3 cellular contexts compared by ENCODE assay signal in the genomic region with DNA sequence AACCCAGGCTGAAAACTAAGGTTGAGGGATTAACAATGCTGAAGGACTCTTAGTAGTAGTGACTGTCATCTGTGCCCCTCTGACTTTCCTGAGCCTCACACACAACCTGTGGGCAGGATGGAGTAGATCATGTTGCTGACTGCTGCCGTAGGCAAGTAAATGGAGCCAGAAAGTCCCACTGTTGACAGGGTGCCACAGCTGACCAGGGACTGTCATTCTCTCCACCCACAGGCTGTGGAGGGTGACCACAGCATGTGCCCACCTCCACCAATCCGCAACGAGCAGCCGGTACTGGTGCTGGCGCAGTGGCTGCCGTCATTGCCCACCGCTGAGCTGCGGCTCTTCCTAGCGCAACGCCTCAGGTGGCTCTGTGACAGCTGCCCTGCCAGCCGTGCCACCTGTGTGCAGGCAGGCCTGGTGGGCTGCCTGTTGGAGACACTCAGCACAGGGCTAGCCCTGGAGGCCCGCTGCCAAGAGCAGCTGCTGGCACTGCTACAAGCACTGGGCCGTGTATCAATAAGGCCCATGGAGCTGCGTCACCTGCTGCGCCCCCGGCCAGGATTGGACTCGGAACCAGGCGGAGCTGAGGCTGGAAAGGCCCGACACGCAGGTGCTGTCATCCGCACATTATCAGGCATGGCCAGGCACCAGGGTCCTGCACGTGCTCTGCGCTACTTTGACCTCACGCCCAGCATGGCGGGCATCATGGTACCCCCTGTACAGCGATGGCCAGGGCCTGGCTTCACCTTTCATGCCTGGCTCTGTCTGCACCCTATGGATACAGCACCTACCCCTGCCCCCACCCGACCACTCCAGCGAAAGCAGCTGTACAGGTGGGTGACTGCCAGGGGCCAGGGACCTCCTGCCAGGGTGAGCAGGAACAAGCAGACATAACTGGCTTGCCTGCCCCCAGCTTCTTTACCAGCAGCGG.
TF ChIP-seq lines count a peak whose summit lies in the region.

No MANE protein-coding gene starts in this region.

TF ChIP-seq in SK-N-SH, 30 proteins besides CTCF, POLR2A, EP300 and RAD21:
- TF ChIP-seq CHD2 (IDR thresholded peaks at IDR 0.05; ENCODE audit: low read length, partially characterized antibody) (no peak), NRF1 (IDR thresholded peaks at IDR 0.05; ENCODE audit: low read depth, low read length) (no peak), SIN3A (IDR thresholded peaks at IDR 0.05; ENCODE audit: borderline replicate concordance, low read depth, low read length) (no peak), RXRA (IDR thresholded peaks at IDR 0.05; ENCODE audit: borderline replicate concordance, low read depth) (no peak), TAF1 (IDR thresholded peaks at IDR 0.05; ENCODE audit: borderline replicate concordance, low read depth, low read length) (no peak), RCOR1 (IDR thresholded peaks at IDR 0.05; ENCODE audit: low read length) (no peak), FOXM1 (IDR thresholded peaks at IDR 0.05; ENCODE audit: low read depth) (no peak), GABPA (IDR thresholded peaks at IDR 0.05; ENCODE audit: low read depth) (no peak), ELF1 (IDR thresholded peaks at IDR 0.05) (no peak)
- TF ChIP-seq, protein P1, sequence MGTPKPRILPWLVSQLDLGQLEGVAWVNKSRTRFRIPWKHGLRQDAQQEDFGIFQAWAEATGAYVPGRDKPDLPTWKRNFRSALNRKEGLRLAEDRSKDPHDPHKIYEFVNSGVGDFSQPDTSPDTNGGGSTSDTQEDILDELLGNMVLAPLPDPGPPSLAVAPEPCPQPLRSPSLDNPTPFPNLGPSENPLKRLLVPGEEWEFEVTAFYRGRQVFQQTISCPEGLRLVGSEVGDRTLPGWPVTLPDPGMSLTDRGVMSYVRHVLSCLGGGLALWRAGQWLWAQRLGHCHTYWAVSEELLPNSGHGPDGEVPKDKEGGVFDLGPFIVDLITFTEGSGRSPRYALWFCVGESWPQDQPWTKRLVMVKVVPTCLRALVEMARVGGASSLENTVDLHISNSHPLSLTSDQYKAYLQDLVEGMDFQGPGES (IDR thresholded peaks at IDR 0.05; ENCODE audit: low read depth, low read length) = no peak
- TF ChIP-seq, protein P2, sequence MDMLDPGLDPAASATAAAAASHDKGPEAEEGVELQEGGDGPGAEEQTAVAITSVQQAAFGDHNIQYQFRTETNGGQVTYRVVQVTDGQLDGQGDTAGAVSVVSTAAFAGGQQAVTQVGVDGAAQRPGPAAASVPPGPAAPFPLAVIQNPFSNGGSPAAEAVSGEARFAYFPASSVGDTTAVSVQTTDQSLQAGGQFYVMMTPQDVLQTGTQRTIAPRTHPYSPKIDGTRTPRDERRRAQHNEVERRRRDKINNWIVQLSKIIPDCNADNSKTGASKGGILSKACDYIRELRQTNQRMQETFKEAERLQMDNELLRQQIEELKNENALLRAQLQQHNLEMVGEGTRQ (IDR thresholded peaks at IDR 0.05; ENCODE audit: borderline replicate concordance, low read depth, low read length) = no peak

TF ChIP-seq in SK-N-SH treated with all-trans-retinoic acid at 6 μM for 48 hours, 23 proteins besides CTCF, POLR2A, EP300 and RAD21 (continues in another document):
- TF ChIP-seq, protein P3, sequence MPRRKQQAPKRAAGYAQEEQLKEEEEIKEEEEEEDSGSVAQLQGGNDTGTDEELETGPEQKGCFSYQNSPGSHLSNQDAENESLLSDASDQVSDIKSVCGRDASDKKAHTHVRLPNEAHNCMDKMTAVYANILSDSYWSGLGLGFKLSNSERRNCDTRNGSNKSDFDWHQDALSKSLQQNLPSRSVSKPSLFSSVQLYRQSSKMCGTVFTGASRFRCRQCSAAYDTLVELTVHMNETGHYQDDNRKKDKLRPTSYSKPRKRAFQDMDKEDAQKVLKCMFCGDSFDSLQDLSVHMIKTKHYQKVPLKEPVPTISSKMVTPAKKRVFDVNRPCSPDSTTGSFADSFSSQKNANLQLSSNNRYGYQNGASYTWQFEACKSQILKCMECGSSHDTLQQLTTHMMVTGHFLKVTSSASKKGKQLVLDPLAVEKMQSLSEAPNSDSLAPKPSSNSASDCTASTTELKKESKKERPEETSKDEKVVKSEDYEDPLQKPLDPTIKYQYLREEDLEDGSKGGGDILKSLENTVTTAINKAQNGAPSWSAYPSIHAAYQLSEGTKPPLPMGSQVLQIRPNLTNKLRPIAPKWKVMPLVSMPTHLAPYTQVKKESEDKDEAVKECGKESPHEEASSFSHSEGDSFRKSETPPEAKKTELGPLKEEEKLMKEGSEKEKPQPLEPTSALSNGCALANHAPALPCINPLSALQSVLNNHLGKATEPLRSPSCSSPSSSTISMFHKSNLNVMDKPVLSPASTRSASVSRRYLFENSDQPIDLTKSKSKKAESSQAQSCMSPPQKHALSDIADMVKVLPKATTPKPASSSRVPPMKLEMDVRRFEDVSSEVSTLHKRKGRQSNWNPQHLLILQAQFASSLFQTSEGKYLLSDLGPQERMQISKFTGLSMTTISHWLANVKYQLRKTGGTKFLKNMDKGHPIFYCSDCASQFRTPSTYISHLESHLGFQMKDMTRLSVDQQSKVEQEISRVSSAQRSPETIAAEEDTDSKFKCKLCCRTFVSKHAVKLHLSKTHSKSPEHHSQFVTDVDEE (CRISPR knock-in tag; IDR thresholded peaks at IDR 0.05) = no peak
- no peak for TF ChIP-seq ZNF8 (CRISPR knock-in tag; IDR thresholded peaks at IDR 0.05)
- no peak for TF ChIP-seq ARNTL (CRISPR knock-in tag; IDR thresholded peaks at IDR 0.05; ENCODE audit: borderline replicate concordance, low read depth)
- TF ChIP-seq, protein P4, sequence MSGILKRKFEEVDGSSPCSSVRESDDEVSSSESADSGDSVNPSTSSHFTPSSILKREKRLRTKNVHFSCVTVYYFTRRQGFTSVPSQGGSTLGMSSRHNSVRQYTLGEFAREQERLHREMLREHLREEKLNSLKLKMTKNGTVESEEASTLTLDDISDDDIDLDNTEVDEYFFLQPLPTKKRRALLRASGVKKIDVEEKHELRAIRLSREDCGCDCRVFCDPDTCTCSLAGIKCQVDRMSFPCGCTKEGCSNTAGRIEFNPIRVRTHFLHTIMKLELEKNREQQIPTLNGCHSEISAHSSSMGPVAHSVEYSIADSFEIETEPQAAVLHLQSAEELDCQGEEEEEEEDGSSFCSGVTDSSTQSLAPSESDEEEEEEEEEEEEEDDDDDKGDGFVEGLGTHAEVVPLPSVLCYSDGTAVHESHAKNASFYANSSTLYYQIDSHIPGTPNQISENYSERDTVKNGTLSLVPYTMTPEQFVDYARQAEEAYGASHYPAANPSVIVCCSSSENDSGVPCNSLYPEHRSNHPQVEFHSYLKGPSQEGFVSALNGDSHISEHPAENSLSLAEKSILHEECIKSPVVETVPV (CRISPR knock-in tag; IDR thresholded peaks at IDR 0.05) = no peak
- no peak for TF ChIP-seq TCF4 (CRISPR knock-in tag; IDR thresholded peaks at IDR 0.05; ENCODE audit: borderline replicate concordance)
- no peak for TF ChIP-seq ZNF70 (CRISPR knock-in tag; IDR thresholded peaks at IDR 0.05)
- no peak for TF ChIP-seq ZFP30 (CRISPR knock-in tag; IDR thresholded peaks at IDR 0.05)
- no peak for TF ChIP-seq ZC3H10 (CRISPR knock-in tag; IDR thresholded peaks at IDR 0.05)
- no peak for TF ChIP-seq OSR1 (CRISPR knock-in tag; IDR thresholded peaks at IDR 0.05)
- TF ChIP-seq TOX (CRISPR knock-in tag; IDR thresholded peaks at IDR 0.05; ENCODE audit: borderline replicate concordance) = no peak
- no peak for TF ChIP-seq ESRRG (CRISPR knock-in tag; IDR thresholded peaks at IDR 0.05)
- TF ChIP-seq, protein P5, sequence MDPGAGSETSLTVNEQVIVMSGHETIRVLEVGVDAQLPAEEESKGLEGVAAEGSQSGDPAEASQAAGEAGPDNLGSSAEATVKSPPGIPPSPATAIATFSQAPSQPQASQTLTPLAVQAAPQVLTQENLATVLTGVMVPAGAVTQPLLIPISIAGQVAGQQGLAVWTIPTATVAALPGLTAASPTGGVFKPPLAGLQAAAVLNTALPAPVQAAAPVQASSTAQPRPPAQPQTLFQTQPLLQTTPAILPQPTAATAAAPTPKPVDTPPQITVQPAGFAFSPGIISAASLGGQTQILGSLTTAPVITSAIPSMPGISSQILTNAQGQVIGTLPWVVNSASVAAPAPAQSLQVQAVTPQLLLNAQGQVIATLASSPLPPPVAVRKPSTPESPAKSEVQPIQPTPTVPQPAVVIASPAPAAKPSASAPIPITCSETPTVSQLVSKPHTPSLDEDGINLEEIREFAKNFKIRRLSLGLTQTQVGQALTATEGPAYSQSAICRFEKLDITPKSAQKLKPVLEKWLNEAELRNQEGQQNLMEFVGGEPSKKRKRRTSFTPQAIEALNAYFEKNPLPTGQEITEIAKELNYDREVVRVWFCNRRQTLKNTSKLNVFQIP (CRISPR knock-in tag; IDR thresholded peaks at IDR 0.05; ENCODE audit: borderline replicate concordance, low read depth) = no peak
- TF ChIP-seq, protein P6, sequence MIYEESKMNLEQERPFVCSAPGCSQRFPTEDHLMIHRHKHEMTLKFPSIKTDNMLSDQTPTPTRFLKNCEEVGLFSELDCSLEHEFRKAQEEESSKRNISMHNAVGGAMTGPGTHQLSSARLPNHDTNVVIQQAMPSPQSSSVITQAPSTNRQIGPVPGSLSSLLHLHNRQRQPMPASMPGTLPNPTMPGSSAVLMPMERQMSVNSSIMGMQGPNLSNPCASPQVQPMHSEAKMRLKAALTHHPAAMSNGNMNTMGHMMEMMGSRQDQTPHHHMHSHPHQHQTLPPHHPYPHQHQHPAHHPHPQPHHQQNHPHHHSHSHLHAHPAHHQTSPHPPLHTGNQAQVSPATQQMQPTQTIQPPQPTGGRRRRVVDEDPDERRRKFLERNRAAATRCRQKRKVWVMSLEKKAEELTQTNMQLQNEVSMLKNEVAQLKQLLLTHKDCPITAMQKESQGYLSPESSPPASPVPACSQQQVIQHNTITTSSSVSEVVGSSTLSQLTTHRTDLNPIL (CRISPR knock-in tag; IDR thresholded peaks at IDR 0.05; ENCODE audit: low read depth) = no peak
- TF ChIP-seq PPARA (CRISPR knock-in tag; IDR thresholded peaks at IDR 0.05; ENCODE audit: borderline replicate concordance) = no peak

TF ChIP-seq in GM12891, 5 proteins besides CTCF, POLR2A, EP300 and RAD21:
- 0 out of 2 replicates have a peak, but pooled peaks have one; percentile 1 for TF ChIP-seq POLR2AphosphoS5 (IDR thresholded peaks at IDR 0.05; ENCODE audit: low read depth, low read length)
- TF ChIP-seq SPI1 (IDR thresholded peaks at IDR 0.05; ENCODE audit: low read depth, low read length) = no peak
